17 cellular contexts compared by ENCODE assay signal in the genomic region with DNA sequence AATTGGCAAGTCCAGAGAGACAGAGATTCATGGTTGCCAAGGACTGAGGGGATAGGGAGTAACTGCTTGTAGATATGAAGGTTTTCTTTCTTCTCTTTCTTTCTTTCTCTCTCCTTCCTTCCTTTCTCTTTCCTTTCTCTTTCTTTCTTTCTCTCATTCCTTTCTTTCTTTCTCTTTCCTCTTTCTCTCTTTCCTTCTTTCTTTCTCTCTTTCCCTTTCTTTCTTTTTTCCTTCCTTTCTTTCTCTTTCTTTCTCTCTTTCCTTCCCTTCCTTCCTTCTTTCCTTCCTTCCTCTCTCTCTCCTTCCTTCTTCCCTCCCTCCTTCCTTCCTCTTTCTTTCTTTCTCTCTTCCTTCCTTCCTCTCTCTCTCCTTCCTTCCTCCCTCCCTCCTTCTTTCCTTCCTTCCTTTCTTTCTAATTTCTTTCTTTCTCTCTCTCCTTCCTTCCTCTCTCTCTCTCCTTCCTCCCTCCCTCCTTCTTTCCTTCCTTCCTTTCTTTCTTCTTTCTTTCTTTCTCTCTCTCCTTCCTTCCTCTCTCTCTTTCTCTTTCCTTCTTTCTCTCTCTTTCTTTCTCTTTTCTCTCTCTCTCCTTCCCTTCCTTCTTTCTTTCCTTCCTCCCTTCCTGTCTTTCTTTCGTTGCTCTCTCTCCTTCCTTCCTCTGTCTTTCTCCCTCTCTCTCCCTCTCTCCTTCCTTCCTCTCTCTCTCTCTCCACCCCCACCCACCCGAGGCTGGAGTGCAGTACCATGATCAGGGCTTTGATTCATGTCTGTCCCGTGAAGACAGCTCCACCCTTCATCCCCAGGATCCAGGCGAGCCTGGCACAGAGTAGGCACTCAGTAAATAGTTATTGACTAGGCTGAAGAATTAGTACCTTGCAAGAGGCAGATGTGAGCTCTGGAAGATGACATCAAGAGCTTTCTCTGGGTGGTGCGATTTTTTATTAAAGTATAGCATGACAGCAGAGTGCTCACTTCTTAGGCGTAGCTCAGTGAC. TPM values are rescaled to one million over a fixed set of nuclear protein-coding genes. Genes with fewer than 3 reads are reported as not detected.
A peak's percentile ranks its signal among the peaks of the same experiment; 100 is the strongest.
DNase-seq lines count a peak whose midpoint lies in the region; ATAC-seq, FAIRE-seq and TF ChIP-seq lines count a peak whose summit lies in the region.
"Had no signal": no experiment of that assay in that cellular context is flagged by ENCODE, and none has a peak within 500 bp of the region (broad histone marks: within the 10 kb centered on the region; RNA-seq: fewer than 3 reads in every experiment).

No MANE protein-coding gene starts in this region.

- H3K4me2 ChIP-seq in H1 (ENCODE audit: insufficient read depth in 1 of 2, low read depth in 2 of 2, low read length in 2 of 2), result 0 out of 4 replicates have a peak overlapping the region, but pooled peaks of 1 of the 2 experiments have one; percentile 34

- no peak overlapping the region for H3K27ac Mint-ChIP-seq in activated CD8-positive, alpha-beta T cell treated with anti-CD3 and anti-CD28 coated beads for 36 hours
- H3K27ac Mint-ChIP-seq in activated CD8-positive, alpha-beta T cell treated with anti-CD3 and anti-CD28 coated beads, Interleukin-2, amount 10 ng/mL, durations not matched to agents 7 days and 5 days, result no peak overlapping the region

- H3K27ac ChIP-seq in H1 (ENCODE audit: low read depth, low read length) (no peak overlapping the region), small intestine (ENCODE audit: low read depth in 1 of 2, low read length in 1 of 2) (no peak overlapping the region)
- H3K27ac ChIP-seq: C4-2B, SJSA1 had no signal

- no peaks in the 10 kb centered on the region for H3K27me3 ChIP-seq in H1 (replicated peaks in 1 of 4; ENCODE audit: control insufficient read depth in 3 of 4, extremely low read depth in 1 of 4, insufficient read depth in 3 of 4, low read length in 3 of 4)
- no peaks in the 10 kb centered on the region for H3K27me3 ChIP-seq in small intestine (ENCODE audit: control insufficient read depth in 2 of 2, insufficient read depth in 2 of 2, low read length in 2 of 2)
- H3K27me3 ChIP-seq: SJSA1 had no signal

- H2AK5ac ChIP-seq in H1 (ENCODE audit: low read depth, low read length), result no peak overlapping the region

- no peak for FAIRE-seq in H1 (lab: Jason Lieb, UNC)
- no peak for FAIRE-seq in small intestine (lab: Jason Lieb, UNC)

- H3K9me3 ChIP-seq in H1 (ENCODE audit: insufficient read depth in 2 of 2, low read depth in 1 of 2, low read length in 1 of 2) (no peaks in the 10 kb centered on the region), small intestine (ENCODE audit: control insufficient read depth, low read depth) (no peaks in the 10 kb centered on the region)
- H3K9me3 ChIP-seq: HAP-1, SJSA1 had no signal

- no peak overlapping the region; a peak in 1 of 7 replicates for H3K9ac ChIP-seq in H1 (replicated peaks in 1 of 4; ENCODE audit: extremely low read depth in 1 of 4, low read depth in 3 of 4, low read length in 3 of 4)

- CTCF ChIA-PET in activated CD8-positive, alpha-beta T cell treated with anti-CD3 and anti-CD28 coated beads for 36 hours (lab: Charles Lee), result interaction anchor here (1.1 to 1.5 kb wide), 2 partner anchors 24 kb away, joined by 4 to 6 read pairs; partner anchors contain the start of gene WDR38
- CTCF ChIA-PET in activated CD8-positive, alpha-beta T cell treated with anti-CD3 and anti-CD28 coated beads, Interleukin-2, amount 10 ng/mL, durations not matched to agents 7 days and 5 days (lab: Charles Lee), result interaction anchor here (0.9 kb wide), 2 partner anchors 11 to 117 kb away, joined by 3 read pairs; no protein-coding TSS in a partner anchor
- CTCF ChIA-PET in H1 (lab: Charles Lee; ENCODE audit: partially characterized antibody), result interaction anchor here (0.6 to 65.2 kb wide), 9 partner anchors 10 to 1729 kb away, joined by 3 to 1529 read pairs (median 4); partner anchors contain the start of genes ARPC5L, NR6A1, OLFML2A and RPL35

- no peak for TF ChIP-seq RAD21 in H1 (IDR thresholded peaks at IDR 0.05 in 1 of 2, conservative IDR thresholded peaks at IDR 0.05 in 1 of 2; ENCODE audit: low read depth in 2 of 2, low read length in 2 of 2)

- peaks cover 6% of the 10 kb centered on the region for H3K27me3 Mint-ChIP-seq in activated CD8-positive, alpha-beta T cell treated with anti-CD3 and anti-CD28 coated beads for 36 hours
- peaks cover 6% of the 10 kb centered on the region for H3K27me3 Mint-ChIP-seq in activated CD8-positive, alpha-beta T cell treated with anti-CD3 and anti-CD28 coated beads, Interleukin-2, amount 10 ng/mL, durations not matched to agents 7 days and 5 days (ENCODE audit: low read depth)

- TF ChIP-seq CTCF in activated CD8-positive, alpha-beta T cell treated with anti-CD3 and anti-CD28 coated beads for 36 hours (IDR thresholded peaks at IDR 0.05), result peak; percentile 7
- no peak for TF ChIP-seq CTCF in H1 (IDR thresholded peaks at IDR 0.05; ENCODE audit: control extremely low read depth in 1 of 3, insufficient read depth in 1 of 3, low read depth in 1 of 3, low read length in 3 of 3)

- no peak for ATAC-seq in activated CD8-positive, alpha-beta T cell treated with anti-CD3 and anti-CD28 coated beads for 36 hours
- ATAC-seq in activated CD8-positive, alpha-beta T cell treated with anti-CD3 and anti-CD28 coated beads, Interleukin-2, amount 10 ng/mL, durations not matched to agents 7 days and 5 days, result no peak
- ATAC-seq: PC-3 had no signal

- 0 out of 2 replicates have a peak overlapping the region, but pooled peaks have one; percentile 33 for H2AFZ ChIP-seq in H1 (ENCODE audit: low read length)

- no peak overlapping the region for H4K8ac ChIP-seq in H1 (ENCODE audit: extremely low read depth, insufficient read depth, low read length)

- H3K23ac ChIP-seq in H1 (ENCODE audit: insufficient read length), result no peak overlapping the region

- H3K79me2 ChIP-seq in H1 (ENCODE audit: control insufficient read depth in 1 of 2, insufficient read depth in 2 of 2, low read length in 2 of 2), result no peaks in the 10 kb centered on the region

- no peak overlapping the region for H3K4me3 ChIP-seq in H1 (ENCODE audit: extremely low read depth in 1 of 4, insufficient read depth in 2 of 4, low read depth in 3 of 4, low read length in 4 of 4)
- no peak overlapping the region for H3K4me3 ChIP-seq in small intestine (ENCODE audit: low read depth in 1 of 2, low read length in 2 of 2)
- H3K4me3 ChIP-seq: HAP-1, SJSA1 had no signal

- H3K4ac ChIP-seq in H1 (replicated peaks; ENCODE audit: insufficient read length, low read depth, low read length), result no peak overlapping the region

- H3K4me1 Mint-ChIP-seq in activated CD8-positive, alpha-beta T cell treated with anti-CD3 and anti-CD28 coated beads for 36 hours (ENCODE audit: low read depth), result no peaks in the 10 kb centered on the region
- H3K4me1 Mint-ChIP-seq in activated CD8-positive, alpha-beta T cell treated with anti-CD3 and anti-CD28 coated beads, Interleukin-2, amount 10 ng/mL, durations not matched to agents 7 days and 5 days (ENCODE audit: low read depth), result no peaks in the 10 kb centered on the region

- H3K18ac ChIP-seq in H1 (ENCODE audit: extremely low read depth, low read length), result no peak overlapping the region; the same call in 1 of the 2 replicates

- H3K36me3 ChIP-seq in H1 (ENCODE audit: control insufficient read depth in 2 of 4, insufficient read depth in 4 of 4, low read length in 3 of 4), result no peaks in the 10 kb centered on the region
- no peaks in the 10 kb centered on the region for H3K36me3 ChIP-seq in small intestine (ENCODE audit: control insufficient read depth in 2 of 2, insufficient read depth in 2 of 2, low read length in 2 of 2)
- H3K36me3 ChIP-seq: HAP-1, SJSA1 had no signal

- no peak overlapping the region for H4K5ac ChIP-seq in H1 (ENCODE audit: insufficient read length, low read depth, low read length)

- no peak overlapping the region for H2BK5ac ChIP-seq in H1 (ENCODE audit: low read depth, low read length)

- no peaks in the 10 kb centered on the region for H3K9me3 Mint-ChIP-seq in activated CD8-positive, alpha-beta T cell treated with anti-CD3 and anti-CD28 coated beads for 36 hours
- no peaks in the 10 kb centered on the region for H3K9me3 Mint-ChIP-seq in activated CD8-positive, alpha-beta T cell treated with anti-CD3 and anti-CD28 coated beads, Interleukin-2, amount 10 ng/mL, durations not matched to agents 7 days and 5 days (ENCODE audit: insufficient read depth)

- no peak overlapping the region for H3K56ac ChIP-seq in H1 (replicated peaks; ENCODE audit: insufficient read length, low read depth, low read length)

- intact Hi-C loops in activated CD8-positive, alpha-beta T cell treated with anti-CD3 and anti-CD28 coated beads for 36 hours (cut with micrococcal nuclease), result no loop called here

- H2BK15ac ChIP-seq in H1 (ENCODE audit: low read length), result no peak overlapping the region

- no peaks in the 10 kb centered on the region for H3K23me2 ChIP-seq in H1 (ENCODE audit: low read depth, low read length)

- H3K36me3 Mint-ChIP-seq in activated CD8-positive, alpha-beta T cell treated with anti-CD3 and anti-CD28 coated beads for 36 hours (ENCODE audit: low read depth), result no peaks in the 10 kb centered on the region
- no peaks in the 10 kb centered on the region for H3K36me3 Mint-ChIP-seq in activated CD8-positive, alpha-beta T cell treated with anti-CD3 and anti-CD28 coated beads, Interleukin-2, amount 10 ng/mL, durations not matched to agents 7 days and 5 days (ENCODE audit: low read depth)

- no peak overlapping the region for H2BK120ac ChIP-seq in H1 (replicated peaks; ENCODE audit: low read depth, low read length)

- TF ChIP-seq EP300 in H1 (IDR thresholded peaks at IDR 0.05; ENCODE audit: borderline replicate concordance in 1 of 2, low read depth in 2 of 2, low read length in 2 of 2), result no peak

- no peaks in the 10 kb centered on the region for H3K79me1 ChIP-seq in H1 (ENCODE audit: low read depth, low read length)

- no peak overlapping the region for H3K14ac ChIP-seq in H1 (ENCODE audit: insufficient read length)

- 0 to 50% methylated on average over 1 to 6 of the region's 6 CpGs for WGBS in H1 (ENCODE audit: extremely low coverage in 1 of 2, insufficient coverage in 1 of 2, insufficient read length in 1 of 2, insufficient replicate concordance in 2 of 2, low coverage in 1 of 2, low lambda C conversion rate in 2 of 2, missing lambda C conversion rate in 1 of 2), 2 experiments
- WGBS in small intestine, 3 donors, result 32 to 39% (median 36%) methylated on average over 6 of the region's 6 CpGs

- H4K91ac ChIP-seq in H1 (replicated peaks; ENCODE audit: insufficient read length, low read length), result no peak overlapping the region

- no peak for DNase-seq in activated CD8-positive, alpha-beta T cell treated with anti-CD3 and anti-CD28 coated beads for 36 hours
- no peak for DNase-seq in activated CD8-positive, alpha-beta T cell treated with anti-CD3 and anti-CD28 coated beads, Interleukin-2, amount 10 ng/mL, durations not matched to agents 7 days and 5 days
- no peak for DNase-seq in H1 (ENCODE audit: low read depth in 1 of 2, low spot score in 2 of 2)
- peak; percentile 23 for DNase-seq in small intestine
- no peak for DNase-seq in EL
- no peak for DNase-seq in stimulated activated CD4-positive, alpha-beta T cell treated with anti-CD3 and anti-CD28 coated beads, Interleukin-15, amount 100 ng/mL, for 24 hours
- DNase-seq: 8988T, DMS153, NCI-H1048, NCI-H146, NCI-H2081 treated with DMSO at 0.1 percent for 48 hours, NCI-H345, PC-3 had no signal

- no peak overlapping the region for H2BK20ac ChIP-seq in H1 (ENCODE audit: low read length)

- H3K4me3 Mint-ChIP-seq in activated CD8-positive, alpha-beta T cell treated with anti-CD3 and anti-CD28 coated beads for 36 hours, result no peak overlapping the region
- H3K4me3 Mint-ChIP-seq in activated CD8-positive, alpha-beta T cell treated with anti-CD3 and anti-CD28 coated beads, Interleukin-2, amount 10 ng/mL, durations not matched to agents 7 days and 5 days, result no peak overlapping the region

- TF ChIP-seq POLR2A in H1 (IDR thresholded peaks at IDR 0.05; ENCODE audit: control extremely low read depth in 1 of 2, low read depth in 2 of 2, low read length in 2 of 2), result no peak

- no peaks in the 10 kb centered on the region for H4K20me1 ChIP-seq in H1 (replicated peaks in 1 of 2; ENCODE audit: control insufficient read depth in 1 of 2, insufficient read depth in 2 of 2, low read length in 2 of 2)

- H3K4me1 ChIP-seq in H1 (replicated peaks in 1 of 4; ENCODE audit: control insufficient read depth in 3 of 4, insufficient read depth in 4 of 4, low read length in 3 of 4), result peaks cover 0 to 3% (median 1%) of the 10 kb centered on the region in 4 experiments; a peak in 3 of 7 replicates
- no peaks in the 10 kb centered on the region for H3K4me1 ChIP-seq in small intestine (ENCODE audit: control insufficient read depth in 2 of 2, insufficient read depth in 1 of 2, low read depth in 1 of 2, low read length in 1 of 2)
- H3K4me1 ChIP-seq: HAP-1 had no signal

- H2BK12ac ChIP-seq in H1 (ENCODE audit: low read depth, low read length), result 0 out of 2 replicates have a peak overlapping the region, but pooled peaks have one; percentile 9

- POLR2A ChIA-PET in activated CD8-positive, alpha-beta T cell treated with anti-CD3 and anti-CD28 coated beads for 36 hours (lab: Charles Lee), result no interaction called here
- POLR2A ChIA-PET in activated CD8-positive, alpha-beta T cell treated with anti-CD3 and anti-CD28 coated beads, Interleukin-2, amount 10 ng/mL, durations not matched to agents 7 days and 5 days (lab: Charles Lee), result interaction anchor here (0.7 kb wide), 1 partner anchor 174 kb away, joined by 7 read pairs; no protein-coding TSS in a partner anchor
- POLR2A ChIA-PET in H1 (lab: Charles Lee; ENCODE audit: partially characterized antibody), result interaction anchor here (0.7 to 3.2 kb wide), 4 partner anchors 12 to 51 kb away, joined by 3 to 18 read pairs (median 4); partner anchors contain the start of genes ARPC5L and RPL35

RNA-seq across cellular contexts. Expression of gene WDR38, which starts 24.3 kb away (rescaled TPM):
- total RNA-seq in activated CD8-positive, alpha-beta T cell treated with anti-CD3 and anti-CD28 coated beads for 36 hours, result not detected
- total RNA-seq in activated CD8-positive, alpha-beta T cell treated with anti-CD3 and anti-CD28 coated beads, Interleukin-2, amount 10 ng/mL, durations not matched to agents 7 days and 5 days, result not detected
- total RNA-seq in H1 (2021; fragmentation: NEBNext Ultra II Directional; extraction: Animal tissue kit (Norgen Biotek cat#: 25700)), result not detected in 2 replicates
- polyA plus RNA-seq in H1 (2011; rRNA removed) (not detected in 2 replicates), small intestine (not detected)
- not detected for polyA plus RNA-seq in H1 (2011; cell fraction: cytosol; rRNA removed)
- polyA plus RNA-seq in H1 (2011; cell fraction: nucleus; rRNA removed), result not detected
- polyA plus RNA-seq in H1 (2012, experiment 1 of 2), result 0.15 TPM in 1 of 4 replicates, not detected in the others
- polyA plus RNA-seq in H1 (2012, experiment 2 of 2), result not detected
- polyA plus RNA-seq in H1 (2013, experiment 1 of 2), result not detected
- polyA plus RNA-seq in H1 (2013, experiment 2 of 2), result not detected
- not detected in 2 replicates for polyA minus RNA-seq in H1 (2011; rRNA and poly(A)+ RNA removed)
- not detected for polyA minus RNA-seq in H1 (2011; cell fraction: cytosol; rRNA and poly(A)+ RNA removed)
- polyA minus RNA-seq in H1 (2011; cell fraction: nucleus; rRNA and poly(A)+ RNA removed), result not detected
- total RNA-seq: HT1080, PC-3, SJSA1 had no signal

RNA-seq across cellular contexts. Expression of gene RPL35, which starts 32.8 kb away (rescaled TPM):
- 1,000 to 10,000 TPM; 2,301 to 2,341 TPM for total RNA-seq in activated CD8-positive, alpha-beta T cell treated with anti-CD3 and anti-CD28 coated beads for 36 hours
- total RNA-seq in activated CD8-positive, alpha-beta T cell treated with anti-CD3 and anti-CD28 coated beads, Interleukin-2, amount 10 ng/mL, durations not matched to agents 7 days and 5 days, result 1,000 to 10,000 TPM; 1,341 to 1,437 TPM
- 1,831 and 1,889 TPM in 2 replicates for total RNA-seq in H1 (2021; fragmentation: NEBNext Ultra II Directional; extraction: Animal tissue kit (Norgen Biotek cat#: 25700))
- 2,448 and 2,722 TPM in 2 replicates for polyA plus RNA-seq in H1 (2011; rRNA removed)
- 4,965 TPM for polyA plus RNA-seq in H1 (2011; cell fraction: cytosol; rRNA removed)
- 2,178 TPM for polyA plus RNA-seq in H1 (2011; cell fraction: nucleus; rRNA removed)
- polyA plus RNA-seq in H1 (2012, experiment 1 of 2), result 2,603 to 3,842 TPM (median 3,090 TPM) in 4 replicates
- 9,007 TPM for polyA plus RNA-seq in H1 (2012, experiment 2 of 2)
- polyA plus RNA-seq in H1 (2013, experiment 1 of 2), result 5,141 TPM
- 5,188 TPM for polyA plus RNA-seq in H1 (2013, experiment 2 of 2)
- 246 and 282 TPM in 2 replicates for polyA minus RNA-seq in H1 (2011; rRNA and poly(A)+ RNA removed)
- polyA minus RNA-seq in H1 (2011; cell fraction: cytosol; rRNA and poly(A)+ RNA removed), result 329 TPM
- polyA minus RNA-seq in H1 (2011; cell fraction: nucleus; rRNA and poly(A)+ RNA removed), result 840 TPM
- 1,000 to 10,000 TPM; 2,258 to 5,100 (median 3,355) TPM for polyA plus RNA-seq in small intestine

RNA-seq across cellular contexts. Expression of gene ARPC5L, which starts 33.0 kb away (rescaled TPM):
- total RNA-seq in activated CD8-positive, alpha-beta T cell treated with anti-CD3 and anti-CD28 coated beads for 36 hours, result 10 to 100 TPM; 72.7 to 73.9 TPM
- total RNA-seq in activated CD8-positive, alpha-beta T cell treated with anti-CD3 and anti-CD28 coated beads, Interleukin-2, amount 10 ng/mL, durations not matched to agents 7 days and 5 days, result 10 to 100 TPM; 82.0 to 86.0 TPM
- total RNA-seq in H1 (2021; fragmentation: NEBNext Ultra II Directional; extraction: Animal tissue kit (Norgen Biotek cat#: 25700)), result 50.5 and 50.6 TPM in 2 replicates
- polyA plus RNA-seq in H1 (2011; rRNA removed), result 34.1 and 36.0 TPM in 2 replicates
- 57.0 TPM for polyA plus RNA-seq in H1 (2011; cell fraction: cytosol; rRNA removed)
- 13.7 TPM for polyA plus RNA-seq in H1 (2011; cell fraction: nucleus; rRNA removed)
- polyA plus RNA-seq in H1 (2012, experiment 1 of 2), result 49.1 to 62.4 TPM (median 51.3 TPM) in 4 replicates
- polyA plus RNA-seq in H1 (2012, experiment 2 of 2), result 33.4 TPM
- 54.3 TPM for polyA plus RNA-seq in H1 (2013, experiment 1 of 2)
- 54.7 TPM for polyA plus RNA-seq in H1 (2013, experiment 2 of 2)
- polyA minus RNA-seq in H1 (2011; rRNA and poly(A)+ RNA removed), result 11.3 and 14.8 TPM in 2 replicates
- 18.1 TPM for polyA minus RNA-seq in H1 (2011; cell fraction: cytosol; rRNA and poly(A)+ RNA removed)
- polyA minus RNA-seq in H1 (2011; cell fraction: nucleus; rRNA and poly(A)+ RNA removed), result 9.9 TPM
- 10 to 100 TPM; 53.5 to 55.7 (median 53.8) TPM for polyA plus RNA-seq in small intestine

RNA-seq across cellular contexts. Expression of gene OLFML2A, which starts 52.0 kb away (rescaled TPM):
- not detected for total RNA-seq in activated CD8-positive, alpha-beta T cell treated with anti-CD3 and anti-CD28 coated beads for 36 hours
- not detected for total RNA-seq in activated CD8-positive, alpha-beta T cell treated with anti-CD3 and anti-CD28 coated beads, Interleukin-2, amount 10 ng/mL, durations not matched to agents 7 days and 5 days
- 11.4 and 11.5 TPM in 2 replicates for total RNA-seq in H1 (2021; fragmentation: NEBNext Ultra II Directional; extraction: Animal tissue kit (Norgen Biotek cat#: 25700))
- 7.8 and 8.7 TPM in 2 replicates for polyA plus RNA-seq in H1 (2011; rRNA removed)
- polyA plus RNA-seq in H1 (2011; cell fraction: cytosol; rRNA removed), result 4.7 TPM
- polyA plus RNA-seq in H1 (2011; cell fraction: nucleus; rRNA removed), result 5.7 TPM
- 5.8 to 9.0 TPM (median 7.0 TPM) in 4 replicates for polyA plus RNA-seq in H1 (2012, experiment 1 of 2)
- 6.6 TPM for polyA plus RNA-seq in H1 (2012, experiment 2 of 2)
- polyA plus RNA-seq in H1 (2013, experiment 1 of 2), result 15.9 TPM
- polyA plus RNA-seq in H1 (2013, experiment 2 of 2), result 14.8 TPM
- polyA minus RNA-seq in H1 (2011; rRNA and poly(A)+ RNA removed), result 5.5 and 6.7 TPM in 2 replicates
- polyA minus RNA-seq in H1 (2011; cell fraction: cytosol; rRNA and poly(A)+ RNA removed), result 14.4 TPM
- polyA minus RNA-seq in H1 (2011; cell fraction: nucleus; rRNA and poly(A)+ RNA removed), result 5.1 TPM
- polyA plus RNA-seq in small intestine, result 1 to 10 TPM in 1 of 3 donors, under 1 TPM in 2; 0.22 to 3.4 (median 0.27) TPM

RNA-seq across cellular contexts. Expression of gene NR6A1, which starts 57.9 kb away (rescaled TPM):
- 1 to 10 TPM in 1 of 2 experiments, under 1 TPM in 1; 0.74 to 1.1 TPM for total RNA-seq in activated CD8-positive, alpha-beta T cell treated with anti-CD3 and anti-CD28 coated beads for 36 hours
- total RNA-seq in activated CD8-positive, alpha-beta T cell treated with anti-CD3 and anti-CD28 coated beads, Interleukin-2, amount 10 ng/mL, durations not matched to agents 7 days and 5 days, result under 1 TPM; 0.18 to 0.26 TPM
- 232 and 237 TPM in 2 replicates for total RNA-seq in H1 (2021; fragmentation: NEBNext Ultra II Directional; extraction: Animal tissue kit (Norgen Biotek cat#: 25700))
- 77.0 and 93.2 TPM in 2 replicates for polyA plus RNA-seq in H1 (2011; rRNA removed)
- 72.8 TPM for polyA plus RNA-seq in H1 (2011; cell fraction: cytosol; rRNA removed)
- polyA plus RNA-seq in H1 (2011; cell fraction: nucleus; rRNA removed), result 59.1 TPM
- polyA plus RNA-seq in H1 (2012, experiment 1 of 2), result 99.2 to 116 TPM (median 108 TPM) in 4 replicates
- 69.6 TPM for polyA plus RNA-seq in H1 (2012, experiment 2 of 2)
- polyA plus RNA-seq in H1 (2013, experiment 1 of 2), result 88.5 TPM
- polyA plus RNA-seq in H1 (2013, experiment 2 of 2), result 92.9 TPM
- 505 and 571 TPM in 2 replicates for polyA minus RNA-seq in H1 (2011; rRNA and poly(A)+ RNA removed)
- 196 TPM for polyA minus RNA-seq in H1 (2011; cell fraction: cytosol; rRNA and poly(A)+ RNA removed)
- polyA minus RNA-seq in H1 (2011; cell fraction: nucleus; rRNA and poly(A)+ RNA removed), result 104 TPM
- polyA plus RNA-seq in small intestine, result 1 to 10 TPM; 2.3 to 6.0 (median 3.0) TPM
